Comparison of ENCODE assay signal across 7 cellular contexts in genomic region chr7:131502810-131503545, GRCh38. TPM values are rescaled to one million over a fixed set of nuclear protein-coding genes. Genes with fewer than 3 reads are reported as not detected.
DNase-seq lines count a peak whose midpoint lies in the region; ATAC-seq and TF ChIP-seq lines count a peak whose summit lies in the region.

No MANE protein-coding gene starts in this region.

- peaks cover 13 to 52% (median 29%) of the 10 kb centered on the region in 12 donors for H3K4me1 ChIP-seq in heart left ventricle
- H3K4me1 ChIP-seq in spleen: peaks cover 0 to 38% (median 16%) of the 10 kb centered on the region in 6 donors

- H3K27ac ChIP-seq in VCaP (peak overlapping the region; percentile 40), heart left ventricle (peak overlapping the region; percentile 15 to 86 (median 74)), spleen (peak overlapping the region in 6 of 8 donors; percentile 10 to 60 (median 36))

- DNase-seq in M059J (ENCODE audit: low read depth) (peak; percentile 75), heart left ventricle (peak; percentile 69 to 84 (median 77)), spleen (no peak)
- no peak for DNase-seq in central memory CD4-positive, alpha-beta T cell

- H3K27me3 ChIP-seq in heart left ventricle (no peaks in the 10 kb centered on the region), spleen (replicated peaks in 1 of 7) (no peaks in the 10 kb centered on the region)

- H3K4me3 ChIP-seq in heart left ventricle (no peak overlapping the region), spleen (no peak overlapping the region)

- ATAC-seq in heart left ventricle (peak; percentile 73 to 79 (median 74)), HG03097 (IDR thresholded peaks at IDR 0.05; ENCODE audit: low FRiP score, unreplicated experiment) (no peak), GM18873 (IDR thresholded peaks at IDR 0.05; ENCODE audit: low FRiP score, unreplicated experiment) (no peak)

- H3K36me3 ChIP-seq in heart left ventricle (peaks cover 0 to 86% (median 39%) of the 10 kb centered on the region in 9 donors), spleen (peaks cover 0 to 33% (median 0%) of the 10 kb centered on the region in 6 donors)

- TF ChIP-seq CTCF in VCaP (conservative IDR thresholded peaks at IDR 0.05) (no peak), heart left ventricle (IDR thresholded peaks at IDR 0.05) (no peak), spleen (IDR thresholded peaks at IDR 0.05 in 8 of 11, conservative IDR thresholded peaks at IDR 0.05 in 3 of 11) (no peak)

- H3K9me3 ChIP-seq in heart left ventricle (no peaks in the 10 kb centered on the region), spleen (no peaks in the 10 kb centered on the region)

- TF ChIP-seq POLR2A in heart left ventricle (IDR thresholded peaks at IDR 0.05) (no peak), spleen (IDR thresholded peaks at IDR 0.05) (no peak)

- intact Hi-C loops in heart left ventricle (cut with DNase I): loop anchor here in 2 of 10 donors (10.0 kb wide), 2 partner anchors 52 to 82 kb away; partner anchors contain the start of gene PODXL (in 1 of the 2)
- intact Hi-C loops in spleen (cut with DNase I; ENCODE audit: low total_unique reads): no loop called here

- 31 to 52% (median 46%) methylated on average over 6 to 10 of the region's 10 CpGs for WGBS in heart left ventricle, 4 donors
- WGBS in spleen, 5 donors: 68 to 79% (median 72%) methylated on average over 5 to 10 of the region's 10 CpGs

RNA-seq across cellular contexts. Expression of gene PODXL, which starts 53.5 kb away (rescaled TPM):
- 27.2 and 50.6 TPM in 2 replicates for total RNA-seq in M059J (2014; rRNA removed; shearing (Covaris generic))
- total RNA-seq in heart left ventricle: 100 to 1,000 TPM in 1 of 9 donors, 10 to 100 TPM in 8; 57.7 to 230 (median 75.1) TPM
- polyA plus RNA-seq in heart left ventricle: 10 to 100 TPM; 30.9 to 64.6 TPM
- total RNA-seq in spleen: 10 to 100 TPM; 12.8 to 27.5 (median 18.7) TPM
- 1 to 10 TPM; 1.9 to 5.0 (median 2.9) TPM for polyA plus RNA-seq in spleen

Comparison
In these comparisons a context has a peak if more than half of its experiments do, and no peak if none do; other contexts are left out.
1. DNase-seq: peak in M059J (single experiment) and heart left ventricle (5 of 5); none in spleen (single experiment) and central memory CD4-positive, alpha-beta T cell (single experiment).
2. ATAC-seq: peak in heart left ventricle (4 of 4); none in HG03097 (single experiment) and GM18873 (single experiment).
3. Peak in every context shown above with its lines, with median percentiles within 50 percentile points of each other: H3K27ac ChIP-seq.